26 cellular contexts compared by ENCODE assay signal in the genomic region with DNA sequence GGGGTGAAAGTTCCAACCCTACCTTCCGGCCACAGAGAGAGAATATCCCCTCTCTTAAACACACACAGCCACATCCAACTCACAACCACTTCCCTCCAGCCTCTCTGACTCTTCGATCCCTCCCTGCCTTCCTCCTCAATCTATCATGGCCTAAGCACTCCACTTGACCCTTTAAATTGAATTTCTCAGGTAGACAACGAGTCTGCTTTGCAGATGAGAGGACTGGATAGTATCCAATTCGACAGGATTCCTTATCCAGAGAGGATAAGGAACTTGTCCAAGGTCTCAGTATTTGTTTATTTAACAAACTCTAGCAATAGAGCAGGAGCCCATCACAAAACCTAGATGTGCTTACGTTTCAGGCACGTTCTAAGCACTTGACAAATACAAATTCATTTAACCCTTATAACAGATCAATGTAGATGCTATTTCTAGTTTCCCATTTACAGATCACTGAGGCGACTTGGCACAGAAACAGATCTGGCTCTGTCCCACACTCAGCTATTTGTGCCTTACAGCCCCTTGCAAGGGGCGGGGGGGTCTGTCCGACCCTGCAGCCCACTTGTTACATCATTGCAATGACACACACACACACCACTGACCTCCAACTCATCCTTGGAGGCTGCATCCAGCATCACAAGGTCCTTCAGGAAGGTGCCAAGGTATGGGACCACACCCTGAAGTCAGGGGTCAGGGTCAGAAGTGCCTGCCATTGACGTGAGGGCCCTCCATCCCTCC. TPM values are rescaled to one million over a fixed set of nuclear protein-coding genes. Genes with fewer than 3 reads are reported as not detected.
DNase-seq lines count a peak whose midpoint lies in the region; ATAC-seq and TF ChIP-seq lines count a peak whose summit lies in the region.
"Had no signal": no experiment of that assay in that cellular context is flagged by ENCODE, and none has a peak within 500 bp of the region (broad histone marks: within the 10 kb centered on the region; RNA-seq: fewer than 3 reads in every experiment).

No MANE protein-coding gene starts in this region.

- POLR2A ChIA-PET in activated CD4-positive, alpha-beta memory T cell treated with anti-CD3 and anti-CD28 coated beads for 36 hours (lab: Charles Lee), result no interaction called here

- peak overlapping the region; percentile 79 for H3K27ac Mint-ChIP-seq in activated naive CD4-positive, alpha-beta T cell treated with anti-CD3 and anti-CD28 coated beads, Interleukin-2, amount 50 U/mL, for 24 hours
- H3K27ac Mint-ChIP-seq in activated naive CD4-positive, alpha-beta T cell treated with anti-CD3 and anti-CD28 coated beads, Interleukin-2, amount 50 U/mL, for 72 hours, result no peak overlapping the region
- H3K27ac Mint-ChIP-seq in activated CD4-positive, alpha-beta memory T cell treated with anti-CD3 and anti-CD28 coated beads for 36 hours, result peak overlapping the region; percentile 26
- peak overlapping the region; percentile 37 for H3K27ac Mint-ChIP-seq in mesothelial cell of epicardium
- H3K27ac Mint-ChIP-seq: activated T-cell treated with anti-CD3 and anti-CD28 coated beads, Interleukin-2, amount 50 U/mL, for 72 hours had no signal

- no peak for ATAC-seq in activated naive CD4-positive, alpha-beta T cell treated with anti-CD3 and anti-CD28 coated beads, Interleukin-2, amount 50 U/mL, for 72 hours
- ATAC-seq: A549; activated T-cell treated with anti-CD3 and anti-CD28 coated beads, Interleukin-2, amount 50 U/mL, for 72 hours; natural killer cell treated with Interleukin-12 subunit alpha and Interleukin-12 subunit beta and Interleukin-15 and Interleukin-18, amount 100 ng/mL, for 72 hours; right cardiac atrium had no signal

- TF ChIP-seq CTCF in mesothelial cell of epicardium (IDR thresholded peaks at IDR 0.05; ENCODE audit: unreplicated experiment), result no peak

- intact Hi-C loops in activated CD4-positive, alpha-beta memory T cell treated with anti-CD3 and anti-CD28 coated beads for 36 hours (cut with micrococcal nuclease), result no loop called here

- no peak overlapping the region for H3K4me3 Mint-ChIP-seq in activated naive CD4-positive, alpha-beta T cell treated with anti-CD3 and anti-CD28 coated beads, Interleukin-2, amount 50 U/mL, for 24 hours
- no peak overlapping the region for H3K4me3 Mint-ChIP-seq in activated CD4-positive, alpha-beta memory T cell treated with anti-CD3 and anti-CD28 coated beads for 36 hours
- H3K4me3 Mint-ChIP-seq in mesothelial cell of epicardium, result no peak overlapping the region
- H3K4me3 Mint-ChIP-seq: activated T-cell treated with anti-CD3 and anti-CD28 coated beads, Interleukin-2, amount 50 U/mL, for 72 hours; natural killer cell treated with Interleukin-12 subunit alpha and Interleukin-12 subunit beta and Interleukin-15 and Interleukin-18, amount 100 ng/mL, for 72 hours had no signal

- peaks cover 10% of the 10 kb centered on the region for H3K36me3 Mint-ChIP-seq in activated naive CD4-positive, alpha-beta T cell treated with anti-CD3 and anti-CD28 coated beads, Interleukin-2, amount 50 U/mL, for 24 hours
- peaks cover 11 to 21% of the 10 kb centered on the region in 2 donors for H3K36me3 Mint-ChIP-seq in activated naive CD4-positive, alpha-beta T cell treated with anti-CD3 and anti-CD28 coated beads, Interleukin-2, amount 50 U/mL, for 72 hours
- peaks cover 9% of the 10 kb centered on the region for H3K36me3 Mint-ChIP-seq in activated CD4-positive, alpha-beta memory T cell treated with anti-CD3 and anti-CD28 coated beads for 36 hours
- no peaks in the 10 kb centered on the region for H3K36me3 Mint-ChIP-seq in mesothelial cell of epicardium

- H3K9me3 Mint-ChIP-seq in activated naive CD4-positive, alpha-beta T cell treated with anti-CD3 and anti-CD28 coated beads, Interleukin-2, amount 50 U/mL, for 24 hours, result no peaks in the 10 kb centered on the region
- H3K9me3 Mint-ChIP-seq in activated naive CD4-positive, alpha-beta T cell treated with anti-CD3 and anti-CD28 coated beads, Interleukin-2, amount 50 U/mL, for 72 hours, result no peaks in the 10 kb centered on the region
- no peaks in the 10 kb centered on the region for H3K9me3 Mint-ChIP-seq in activated CD4-positive, alpha-beta memory T cell treated with anti-CD3 and anti-CD28 coated beads for 36 hours
- H3K9me3 Mint-ChIP-seq in mesothelial cell of epicardium, result no peaks in the 10 kb centered on the region
- H3K9me3 Mint-ChIP-seq: activated T-cell treated with anti-CD3 and anti-CD28 coated beads, Interleukin-2, amount 50 U/mL, for 72 hours; natural killer cell treated with Interleukin-12 subunit alpha and Interleukin-12 subunit beta and Interleukin-15 and Interleukin-18, amount 100 ng/mL, for 72 hours had no signal

- H3K27me3 Mint-ChIP-seq in activated naive CD4-positive, alpha-beta T cell treated with anti-CD3 and anti-CD28 coated beads, Interleukin-2, amount 50 U/mL, for 24 hours, result no peaks in the 10 kb centered on the region
- no peaks in the 10 kb centered on the region for H3K27me3 Mint-ChIP-seq in activated CD4-positive, alpha-beta memory T cell treated with anti-CD3 and anti-CD28 coated beads for 36 hours
- H3K27me3 Mint-ChIP-seq in mesothelial cell of epicardium (ENCODE audit: low read depth), result no peaks in the 10 kb centered on the region
- H3K27me3 Mint-ChIP-seq: natural killer cell treated with Interleukin-12 subunit alpha and Interleukin-12 subunit beta and Interleukin-15 and Interleukin-18, amount 100 ng/mL, for 72 hours had no signal

- peaks cover 31% of the 10 kb centered on the region for H3K4me1 Mint-ChIP-seq in activated naive CD4-positive, alpha-beta T cell treated with anti-CD3 and anti-CD28 coated beads, Interleukin-2, amount 50 U/mL, for 24 hours
- H3K4me1 Mint-ChIP-seq in activated CD4-positive, alpha-beta memory T cell treated with anti-CD3 and anti-CD28 coated beads for 36 hours (ENCODE audit: low read depth), result peaks cover 30% of the 10 kb centered on the region
- peaks cover 28% of the 10 kb centered on the region for H3K4me1 Mint-ChIP-seq in mesothelial cell of epicardium

- no peak for DNase-seq in activated naive CD4-positive, alpha-beta T cell treated with anti-CD3 and anti-CD28 coated beads, Interleukin-2, amount 50 U/mL, for 72 hours (ENCODE audit: low spot score in 2 of 2)
- no peak for DNase-seq in activated CD4-positive, alpha-beta memory T cell treated with anti-CD3 and anti-CD28 coated beads for 36 hours
- DNase-seq in mesothelial cell of epicardium (ENCODE audit: low spot score in 2 of 2, unreplicated experiment in 2 of 2), result no peak
- no peak for DNase-seq in A172 (ENCODE audit: low spot score)
- DNase-seq in DMS153 treated with DMSO at 0.1 percent for 48 hours (lab: John Stamatoyannopoulos, UW; ENCODE audit: unreplicated experiment), result no peak
- no peak for DNase-seq in stimulated activated CD4-positive, alpha-beta T cell treated with anti-CD3 and anti-CD28 coated beads, Interleukin-1b, Interleukin-23, amount 100 ng/mL, for 48 hours
- no peak for DNase-seq in NCI-H1436 treated with DMSO at 0.1 percent for 48 hours (lab: John Stamatoyannopoulos, UW)
- DNase-seq: activated naive CD4-positive, alpha-beta T cell treated with Interleukin-2 at 50 U/mL for 16 hours; activated T-cell treated with anti-CD3 and anti-CD28 coated beads, Interleukin-2, amount 50 U/mL, for 72 hours; Calu3; DND-41; effector memory CD4-positive, alpha-beta T cell; erythroblast; H7; head of caudate nucleus; NCI-H1105; NCI-H2029 treated with DMSO at 0.1 percent for 48 hours; NCI-H526 treated with DMSO at 0.1 percent for 48 hours; right cardiac atrium; SIG-M5; stimulated activated CD4-positive, alpha-beta T cell treated with anti-CD3 and anti-CD28 coated beads, Interleukin-2, amount 100 ng/mL, for 48 hours; uterus had no signal

- CTCF ChIA-PET in activated CD4-positive, alpha-beta memory T cell treated with anti-CD3 and anti-CD28 coated beads for 36 hours (lab: Charles Lee), result no interaction called here

RNA-seq across cellular contexts. Expression of gene RGL2, which starts 4.5 kb away (rescaled TPM):
- 100 to 1,000 TPM in 1 of 2 donors, 10 to 100 TPM in 1; 24.5 to 136 TPM for total RNA-seq in activated naive CD4-positive, alpha-beta T cell treated with anti-CD3 and anti-CD28 coated beads, Interleukin-2, amount 50 U/mL, for 72 hours
- total RNA-seq in activated CD4-positive, alpha-beta memory T cell treated with anti-CD3 and anti-CD28 coated beads for 36 hours, result 10 to 100 TPM; 24.6 to 26.0 TPM
- total RNA-seq in mesothelial cell of epicardium, result 108 to 113 TPM (median 112 TPM) in 3 replicates
- 17.7 and 18.3 TPM in 2 replicates for total RNA-seq in A172 (2014; rRNA removed; shearing (Covaris generic))

RNA-seq across cellular contexts. Expression of gene PFDN6, which starts 4.9 kb away (rescaled TPM):
- 100 to 1,000 TPM in 1 of 2 donors, 10 to 100 TPM in 1; 92.9 to 103 TPM for total RNA-seq in activated naive CD4-positive, alpha-beta T cell treated with anti-CD3 and anti-CD28 coated beads, Interleukin-2, amount 50 U/mL, for 72 hours
- 10 to 100 TPM; 78.5 to 90.9 TPM for total RNA-seq in activated CD4-positive, alpha-beta memory T cell treated with anti-CD3 and anti-CD28 coated beads for 36 hours
- total RNA-seq in mesothelial cell of epicardium, result 38.7 to 43.0 TPM (median 39.9 TPM) in 3 replicates
- total RNA-seq in A172 (2014; rRNA removed; shearing (Covaris generic)), result 85.3 and 93.7 TPM in 2 replicates

RNA-seq across cellular contexts. Expression of gene WDR46, which starts 5.2 kb away (rescaled TPM):
- total RNA-seq in activated naive CD4-positive, alpha-beta T cell treated with anti-CD3 and anti-CD28 coated beads, Interleukin-2, amount 50 U/mL, for 72 hours, result 10 to 100 TPM; 73.7 to 81.5 TPM
- 10 to 100 TPM; 59.4 to 60.7 TPM for total RNA-seq in activated CD4-positive, alpha-beta memory T cell treated with anti-CD3 and anti-CD28 coated beads for 36 hours
- 46.2 to 53.6 TPM (median 52.0 TPM) in 3 replicates for total RNA-seq in mesothelial cell of epicardium
- 77.9 and 95.4 TPM in 2 replicates for total RNA-seq in A172 (2014; rRNA removed; shearing (Covaris generic))

RNA-seq across cellular contexts. Expression of gene B3GALT4, which starts 17.3 kb away (rescaled TPM):
- 1 to 10 TPM; 3.7 to 5.9 TPM for total RNA-seq in activated naive CD4-positive, alpha-beta T cell treated with anti-CD3 and anti-CD28 coated beads, Interleukin-2, amount 50 U/mL, for 72 hours
- 1 to 10 TPM; 5.9 to 6.7 TPM for total RNA-seq in activated CD4-positive, alpha-beta memory T cell treated with anti-CD3 and anti-CD28 coated beads for 36 hours
- total RNA-seq in mesothelial cell of epicardium, result 3.9 to 4.6 TPM (median 4.3 TPM) in 3 replicates
- total RNA-seq in A172 (2014; rRNA removed; shearing (Covaris generic)), result 0.07 TPM in 2 replicates
- total RNA-seq: M059J had no signal

RNA-seq across cellular contexts. Expression of gene TAPBP, which starts 19.6 kb away (rescaled TPM):
- 100 to 1,000 TPM; 143 to 216 TPM for total RNA-seq in activated naive CD4-positive, alpha-beta T cell treated with anti-CD3 and anti-CD28 coated beads, Interleukin-2, amount 50 U/mL, for 72 hours
- total RNA-seq in activated CD4-positive, alpha-beta memory T cell treated with anti-CD3 and anti-CD28 coated beads for 36 hours, result 100 to 1,000 TPM; 202 to 213 TPM
- total RNA-seq in mesothelial cell of epicardium, result 62.8 to 68.3 TPM (median 64.4 TPM) in 3 replicates
- 59.4 and 61.6 TPM in 2 replicates for total RNA-seq in A172 (2014; rRNA removed; shearing (Covaris generic))

Comparison
In these comparisons a context has a peak if more than half of its experiments do, and no peak if none do; other contexts are left out.
1. H3K27ac Mint-ChIP-seq: peak in activated naive CD4-positive, alpha-beta T cell treated with anti-CD3 and anti-CD28 coated beads, Interleukin-2, amount 50 U/mL, for 24 hours (single experiment), activated CD4-positive, alpha-beta memory T cell treated with anti-CD3 and anti-CD28 coated beads for 36 hours (single experiment) and mesothelial cell of epicardium (single experiment); none in activated naive CD4-positive, alpha-beta T cell treated with anti-CD3 and anti-CD28 coated beads, Interleukin-2, amount 50 U/mL, for 72 hours (0 of 2).